ENCODE assay signal across 10 cellular contexts in the genomic region with DNA sequence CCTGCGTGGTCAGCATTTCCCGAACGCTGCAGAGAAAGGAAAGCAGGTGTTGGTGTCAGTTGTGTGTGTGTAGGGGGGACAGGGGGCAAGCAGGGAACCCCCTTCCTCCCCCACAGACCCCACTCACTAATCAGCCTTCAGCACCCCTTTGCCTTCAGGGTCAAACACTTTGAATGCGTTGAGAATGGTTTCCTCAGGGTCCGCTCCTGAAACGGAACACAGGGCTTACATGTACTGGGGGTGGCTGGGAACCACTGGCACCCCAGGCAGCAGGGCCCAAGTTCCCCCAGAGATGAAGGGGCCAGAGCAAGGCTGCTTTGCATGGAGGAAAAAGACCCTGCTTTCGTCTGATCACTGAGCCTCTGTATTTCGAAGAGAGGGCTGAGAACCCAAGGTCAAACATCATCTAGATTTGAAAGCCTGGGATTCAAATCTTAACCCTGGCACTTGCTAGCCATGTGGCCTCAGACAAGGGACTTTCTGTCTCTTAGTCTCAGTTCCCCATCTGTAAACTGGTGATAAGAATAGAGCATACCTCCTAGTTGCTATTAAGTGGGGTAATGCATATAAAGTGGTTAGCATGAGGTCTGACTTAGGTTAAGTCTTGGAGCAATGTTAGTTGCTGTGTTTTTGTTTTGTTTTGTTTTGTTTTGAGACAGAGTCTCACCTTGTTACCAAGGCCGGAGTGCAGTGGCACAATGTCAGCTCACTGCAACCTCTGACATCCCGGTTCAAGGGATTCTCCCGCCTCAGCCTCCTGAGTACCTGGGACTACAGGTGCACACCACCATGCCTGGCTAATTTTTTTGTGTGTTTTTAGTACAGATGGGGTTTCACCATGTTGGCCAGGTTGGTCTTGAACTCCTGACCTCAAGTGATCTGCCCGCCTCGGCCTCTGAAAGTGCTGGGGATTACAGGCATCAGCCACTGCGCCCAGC. TPM values are rescaled to one million over a fixed set of nuclear protein-coding genes. Genes with fewer than 3 reads are reported as not detected.
DNase-seq lines count a peak whose midpoint lies in the region; ATAC-seq lines count a peak whose summit lies in the region.
"Had no signal": no experiment of that assay in that cellular context is flagged by ENCODE, and none has a peak within 500 bp of the region (broad histone marks: within the 10 kb centered on the region; RNA-seq: fewer than 3 reads in every experiment).

No MANE protein-coding gene starts in this region.

- peak; percentile 98 for ATAC-seq in GM19043 (IDR thresholded peaks at IDR 0.05; ENCODE audit: low read depth, unreplicated experiment)
- peak; percentile 95 for ATAC-seq in HG02623 (IDR thresholded peaks at IDR 0.05; ENCODE audit: unreplicated experiment)
- ATAC-seq in HG03575 (IDR thresholded peaks at IDR 0.05; ENCODE audit: extremely low read depth, insufficient number of reproducible peaks, low FRiP score, unreplicated experiment), result peak; percentile 92
- ATAC-seq: T-cell had no signal

- H3K9ac ChIP-seq in trophoblast cell (ENCODE audit: low read length), result no peak overlapping the region

- H4K12ac ChIP-seq in trophoblast cell (ENCODE audit: low read depth, low read length), result no peak overlapping the region

- H3K36me3 ChIP-seq in trophoblast cell (ENCODE audit: control insufficient read depth in 1 of 2, insufficient read depth in 2 of 2, low read length in 2 of 2), result no peaks in the 10 kb centered on the region

- H3K14ac ChIP-seq in trophoblast cell (ENCODE audit: low read length), result no peak overlapping the region

- no peaks in the 10 kb centered on the region for H3K27me3 ChIP-seq in trophoblast cell (ENCODE audit: insufficient read depth, low read length)

- DNase-seq in trophoblast cell, result peak in 1 of 2 donors; percentile 57
- no peak for DNase-seq in NCI-H2171 treated with DMSO at 0.1 percent for 48 hours (lab: John Stamatoyannopoulos, UW)
- no peak for DNase-seq in stimulated activated CD4-positive, alpha-beta T cell treated with anti-CD3 and anti-CD28 coated beads, Interleukin-2, amount 100 ng/mL, for 24 hours
- DNase-seq in putamen (ENCODE audit: low spot score), result no peak
- DNase-seq: NCI-H1694, T-cell had no signal

- no peak overlapping the region for H3K18ac ChIP-seq in trophoblast cell (ENCODE audit: low read length)

- no peak overlapping the region for H3K4me3 ChIP-seq in trophoblast cell (ENCODE audit: low read depth, low read length)

- no peaks in the 10 kb centered on the region for H3K79me1 ChIP-seq in trophoblast cell (ENCODE audit: low read length)

- H3K4me2 ChIP-seq in trophoblast cell (ENCODE audit: low read length), result no peak overlapping the region

- no peak overlapping the region for H2BK5ac ChIP-seq in trophoblast cell (ENCODE audit: low read depth, low read length, poor library complexity)

- no peak overlapping the region for H2BK120ac ChIP-seq in trophoblast cell (ENCODE audit: insufficient read depth, low read length, poor library complexity)

- H4K8ac ChIP-seq in trophoblast cell (ENCODE audit: low read depth, low read length), result no peak overlapping the region

- no peak overlapping the region for H3K4ac ChIP-seq in trophoblast cell (ENCODE audit: low read depth, low read length)

- H2BK12ac ChIP-seq in trophoblast cell (ENCODE audit: low read length), result no peak overlapping the region

- no peak overlapping the region for H3K23ac ChIP-seq in trophoblast cell (ENCODE audit: low read length)

- peaks cover 3% of the 10 kb centered on the region for H3K9me3 ChIP-seq in trophoblast cell (ENCODE audit: insufficient read depth, low read depth, low read length)

- H4K91ac ChIP-seq in trophoblast cell (ENCODE audit: low read depth, low read length), result no peak overlapping the region

- no peak overlapping the region for H2AFZ ChIP-seq in trophoblast cell (ENCODE audit: insufficient read depth, low read length, poor library complexity)

- WGBS in trophoblast cell (ENCODE audit: extremely low coverage, insufficient coverage, insufficient read length), result no CpG with 5 or more reads among the region's 14 CpGs

- H3K79me2 ChIP-seq in trophoblast cell (ENCODE audit: control insufficient read depth, insufficient read depth, low read length, poor library complexity), result no peaks in the 10 kb centered on the region

- H3K27ac ChIP-seq in trophoblast cell (ENCODE audit: low read depth, low read length), result no peak overlapping the region

- peaks cover 0 to 2% of the 10 kb centered on the region in 2 experiments for H3K4me1 ChIP-seq in trophoblast cell (ENCODE audit: control insufficient read depth in 1 of 2, insufficient read depth in 2 of 2, low read length in 2 of 2)

- peak overlapping the region; percentile 5 for H2AK5ac ChIP-seq in trophoblast cell (ENCODE audit: low read length)

RNA-seq across cellular contexts. Expression of a gene that starts 7.0 kb away (rescaled TPM):
- polyA plus RNA-seq in trophoblast cell (2013), result 0.08 and 0.28 TPM in 2 replicates
- polyA plus RNA-seq: neural cell had no signal
